Comparison of ENCODE assay signal across 31 cellular contexts in genomic region chr22:27024982-27025381, GRCh38.
"Had no signal": no experiment of that assay in that cellular context is flagged by ENCODE, and none has a peak within 500 bp of the region (broad histone marks: within the 10 kb centered on the region; RNA-seq: fewer than 3 reads in every experiment).

No MANE protein-coding gene starts in this region.

- H3K4me2 ChIP-seq: smooth muscle cell had no signal

- FAIRE-seq: islet of Langerhans, kidney, pancreas had no signal

- H3K27me3 ChIP-seq: tibial artery, uterus had no signal

- DNase-seq: hippocampal formation; immature natural killer cell; kidney; left colon; left lung; lower lobe of right lung; mesendoderm; naive B cell; natural killer cell; nucleus accumbens; pancreas; posterior cingulate gyrus; retina; right cardiac atrium; stimulated activated CD4-positive, alpha-beta T cell treated with anti-CD3 and anti-CD28 coated beads, Interleukin-1b, Interleukin-23, amount 100 ng/mL, for 48 hours; stimulated activated CD4-positive, alpha-beta T cell treated with anti-CD3 and anti-CD28 coated beads, Interleukin-2, amount 100 ng/mL, for 48 hours; stimulated activated CD4-positive, alpha-beta T cell treated with anti-CD3 and anti-CD28 coated beads, Interleukin-4, amount 100 ng/mL, for 4 hours; stimulated activated CD8-positive, alpha-beta memory T cell treated with anti-CD3 and anti-CD28 coated beads, Interleukin-4, amount 100 ng/mL, for 48 hours; stimulated activated naive B cell treated with anti-CD40 and anti-IgM and Interleukin-4, amounts not matched to agents 10 μg/mL and 1 μg/mL and 100 μg/mL, for 72 hours; stimulated activated naive CD8-positive, alpha-beta T cell treated with anti-CD3 and anti-CD28 coated beads, Interleukin-15, Interleukin-2, amounts not matched to agents 100 U/mL and 50 U/mL, for 24 hours; stomach; tibial artery; trophoblast cell; upper lobe of right lung; uterus had no signal

- ATAC-seq: left colon; left lung; lower lobe of right lung; natural killer cell; pancreas; right cardiac atrium; stimulated activated naive B cell treated with anti-CD40 and anti-IgM and Interleukin-4, amounts not matched to agents 10 μg/mL and 1 μg/mL and 100 μg/mL, for 72 hours; stimulated activated naive CD8-positive, alpha-beta T cell treated with anti-CD3 and anti-CD28 coated beads, Interleukin-15, Interleukin-2, amounts not matched to agents 100 U/mL and 50 U/mL, for 24 hours; upper lobe of right lung had no signal

- H3K4me1 ChIP-seq: left lung, lower lobe of right lung, pancreas, prostate gland, stomach, upper lobe of right lung, uterus had no signal

- H3K9me3 Mint-ChIP-seq: immature natural killer cell, natural killer cell, neural crest cell had no signal

- H3K4me3 Mint-ChIP-seq: immature natural killer cell; mesothelial cell of epicardium; naive B cell; natural killer cell; neural crest cell; stimulated activated naive B cell treated with anti-CD40 and anti-IgM and Interleukin-4, amounts not matched to agents 10 μg/mL and 1 μg/mL and 100 μg/mL, for 72 hours had no signal

- H3K4me1 Mint-ChIP-seq: naive B cell; natural killer cell; stimulated activated naive B cell treated with anti-CD40 and anti-IgM and Interleukin-4, amounts not matched to agents 10 μg/mL and 1 μg/mL and 100 μg/mL, for 72 hours had no signal

- H3K9me3 ChIP-seq: left lung, lower lobe of right lung, pancreas, prostate gland, stomach, thoracic aorta, tibial artery, upper lobe of right lung, uterus had no signal

- H3K36me3 ChIP-seq: left lung, lower lobe of right lung, pancreas, prostate gland, stomach, thoracic aorta, tibial artery, upper lobe of right lung, uterus had no signal

- H3K4me3 ChIP-seq: left lung, lower lobe of right lung, pancreas, prostate gland, smooth muscle cell, stomach, thoracic aorta, tibial artery, upper lobe of right lung, uterus had no signal

- H3K27ac Mint-ChIP-seq: immature natural killer cell; mesothelial cell of epicardium; naive B cell; natural killer cell; stimulated activated naive B cell treated with anti-CD40 and anti-IgM and Interleukin-4, amounts not matched to agents 10 μg/mL and 1 μg/mL and 100 μg/mL, for 72 hours had no signal

- H3K36me3 Mint-ChIP-seq: immature natural killer cell; mesothelial cell of epicardium; naive B cell; natural killer cell; stimulated activated naive B cell treated with anti-CD40 and anti-IgM and Interleukin-4, amounts not matched to agents 10 μg/mL and 1 μg/mL and 100 μg/mL, for 72 hours had no signal

- H3K27ac ChIP-seq: left lung, lower lobe of right lung, pancreas, prostate gland, stomach, thoracic aorta, tibial artery, upper lobe of right lung, uterus had no signal
